In the genomic region with DNA sequence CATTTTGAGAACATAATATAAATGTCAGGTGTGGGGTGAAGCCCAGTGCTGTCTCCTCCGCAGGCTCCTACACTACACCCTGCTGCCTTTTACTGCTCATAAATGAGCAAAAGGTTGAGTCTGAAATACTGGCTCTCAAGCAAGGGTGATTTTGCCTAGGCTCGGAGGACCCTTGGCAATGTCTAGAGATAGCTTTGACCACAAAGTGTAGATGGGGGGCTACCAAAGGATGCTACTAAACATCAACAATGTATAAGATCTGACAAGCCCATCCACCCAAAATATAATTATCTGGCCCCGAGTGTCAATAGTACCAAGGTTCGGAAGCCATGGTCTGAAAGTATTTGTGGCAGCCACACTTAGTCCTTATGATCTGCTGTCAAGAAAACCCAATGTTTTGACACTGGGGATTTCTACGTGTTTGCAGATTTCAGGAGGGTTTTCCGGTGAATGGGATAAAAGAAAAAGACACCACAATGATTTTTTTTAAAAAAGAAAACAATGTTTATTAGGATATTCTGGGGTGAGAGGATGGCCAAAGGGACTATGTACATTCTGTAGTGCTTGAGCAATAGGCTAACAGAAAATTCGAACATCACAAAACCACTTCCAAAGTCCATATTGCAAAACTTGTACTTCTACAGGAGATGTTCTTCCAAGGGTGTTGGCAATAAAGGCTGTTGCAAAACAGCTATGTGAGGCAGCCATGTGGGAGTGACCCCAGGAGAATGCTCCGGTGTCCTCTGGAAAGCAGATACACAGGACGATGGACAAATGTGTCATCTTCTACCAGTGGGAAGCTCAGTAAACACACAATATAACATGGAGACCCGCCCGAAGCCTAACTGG, we compare ENCODE assay signal across 1 cellular context.
TF ChIP-seq lines count a peak whose summit lies in the region.

No MANE protein-coding gene starts in this region.

TF ChIP-seq in HepG2, 621 proteins besides CTCF, POLR2A, EP300 and RAD21 (continued from another document and continues in another):
- TF ChIP-seq ZNF484 (CRISPR knock-in tag; IDR thresholded peaks at IDR 0.05; ENCODE audit: borderline replicate concordance, low read depth) (no peak), FOSL1 (CRISPR knock-in tag; IDR thresholded peaks at IDR 0.05; ENCODE audit: borderline replicate concordance) (no peak; the same call in 1 of the 2 replicates), ZNF550 (CRISPR knock-in tag; IDR thresholded peaks at IDR 0.05; ENCODE audit: borderline replicate concordance) (no peak), ZNF232 (CRISPR knock-in tag; IDR thresholded peaks at IDR 0.05; ENCODE audit: borderline replicate concordance) (no peak; the same call in 1 of the 2 replicates), SALL1 (CRISPR knock-in tag; IDR thresholded peaks at IDR 0.05) (peak; percentile 95), CENPX (CRISPR knock-in tag; IDR thresholded peaks at IDR 0.05) (no peak), ZNF572 (CRISPR knock-in tag; IDR thresholded peaks at IDR 0.05) (no peak), ZFP62 (CRISPR knock-in tag; IDR thresholded peaks at IDR 0.05) (no peak), ZNF83 (CRISPR knock-in tag; IDR thresholded peaks at IDR 0.05; ENCODE audit: borderline replicate concordance) (no peak), ZNF10 (CRISPR knock-in tag; IDR thresholded peaks at IDR 0.05; ENCODE audit: borderline replicate concordance, low read depth) (no peak), CENPT (CRISPR knock-in tag; IDR thresholded peaks at IDR 0.05; ENCODE audit: low read depth) (no peak), RXRB (CRISPR knock-in tag; IDR thresholded peaks at IDR 0.05; ENCODE audit: borderline replicate concordance) (peak; percentile 92), KLF12 (CRISPR knock-in tag; IDR thresholded peaks at IDR 0.05; ENCODE audit: borderline replicate concordance) (no peak), MBD4 (IDR thresholded peaks at IDR 0.05; ENCODE audit: borderline replicate concordance, low read length) (peak; percentile 86; the same call in 1 of the 2 replicates), NCOR1 (IDR thresholded peaks at IDR 0.05; ENCODE audit: borderline replicate concordance, low read length) (peak; percentile 99), ZNF879 (CRISPR knock-in tag; IDR thresholded peaks at IDR 0.05) (no peak), ZNF775 (CRISPR knock-in tag; IDR thresholded peaks at IDR 0.05; ENCODE audit: borderline replicate concordance) (no peak), NFIB (CRISPR knock-in tag; IDR thresholded peaks at IDR 0.05; ENCODE audit: borderline replicate concordance) (no peak), ZNF460 (CRISPR knock-in tag; IDR thresholded peaks at IDR 0.05; ENCODE audit: borderline replicate concordance) (no peak; the same call in 1 of the 2 replicates), MXI1 (IDR thresholded peaks at IDR 0.05; ENCODE audit: borderline replicate concordance, low read depth, low read length) (peak; percentile 41; the same call in 1 of the 3 replicates), PHF5A (CRISPR knock-in tag; IDR thresholded peaks at IDR 0.05; ENCODE audit: low read depth, unreplicated experiment) (no peak), U2AF2 (IDR thresholded peaks at IDR 0.05; ENCODE audit: low read depth, low read length) (no peak)
- TF ChIP-seq, protein P1, sequence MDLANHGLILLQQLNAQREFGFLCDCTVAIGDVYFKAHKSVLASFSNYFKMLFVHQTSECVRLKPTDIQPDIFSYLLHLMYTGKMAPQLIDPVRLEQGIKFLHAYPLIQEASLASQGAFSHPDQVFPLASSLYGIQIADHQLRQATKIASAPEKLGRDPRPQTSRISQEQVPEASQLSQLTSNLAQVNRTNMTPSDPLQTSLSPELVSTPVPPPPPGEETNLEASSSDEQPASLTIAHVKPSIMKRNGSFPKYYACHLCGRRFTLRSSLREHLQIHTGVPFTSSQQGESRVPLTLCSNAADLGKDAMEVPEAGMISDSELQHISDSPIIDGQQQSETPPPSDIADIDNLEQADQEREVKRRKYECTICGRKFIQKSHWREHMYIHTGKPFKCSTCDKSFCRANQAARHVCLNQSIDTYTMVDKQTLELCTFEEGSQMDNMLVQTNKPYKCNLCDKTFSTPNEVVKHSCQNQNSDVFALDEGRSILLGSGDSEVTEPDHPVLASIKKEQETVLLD (CRISPR knock-in tag; IDR thresholded peaks at IDR 0.05; ENCODE audit: low read depth): no peak
- TF ChIP-seq, protein P2, sequence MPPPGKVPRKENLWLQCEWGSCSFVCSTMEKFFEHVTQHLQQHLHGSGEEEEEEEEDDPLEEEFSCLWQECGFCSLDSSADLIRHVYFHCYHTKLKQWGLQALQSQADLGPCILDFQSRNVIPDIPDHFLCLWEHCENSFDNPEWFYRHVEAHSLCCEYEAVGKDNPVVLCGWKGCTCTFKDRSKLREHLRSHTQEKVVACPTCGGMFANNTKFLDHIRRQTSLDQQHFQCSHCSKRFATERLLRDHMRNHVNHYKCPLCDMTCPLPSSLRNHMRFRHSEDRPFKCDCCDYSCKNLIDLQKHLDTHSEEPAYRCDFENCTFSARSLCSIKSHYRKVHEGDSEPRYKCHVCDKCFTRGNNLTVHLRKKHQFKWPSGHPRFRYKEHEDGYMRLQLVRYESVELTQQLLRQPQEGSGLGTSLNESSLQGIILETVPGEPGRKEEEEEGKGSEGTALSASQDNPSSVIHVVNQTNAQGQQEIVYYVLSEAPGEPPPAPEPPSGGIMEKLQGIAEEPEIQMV (CRISPR knock-in tag; IDR thresholded peaks at IDR 0.05; ENCODE audit: low read depth): no peak
- TF ChIP-seq, protein P3, sequence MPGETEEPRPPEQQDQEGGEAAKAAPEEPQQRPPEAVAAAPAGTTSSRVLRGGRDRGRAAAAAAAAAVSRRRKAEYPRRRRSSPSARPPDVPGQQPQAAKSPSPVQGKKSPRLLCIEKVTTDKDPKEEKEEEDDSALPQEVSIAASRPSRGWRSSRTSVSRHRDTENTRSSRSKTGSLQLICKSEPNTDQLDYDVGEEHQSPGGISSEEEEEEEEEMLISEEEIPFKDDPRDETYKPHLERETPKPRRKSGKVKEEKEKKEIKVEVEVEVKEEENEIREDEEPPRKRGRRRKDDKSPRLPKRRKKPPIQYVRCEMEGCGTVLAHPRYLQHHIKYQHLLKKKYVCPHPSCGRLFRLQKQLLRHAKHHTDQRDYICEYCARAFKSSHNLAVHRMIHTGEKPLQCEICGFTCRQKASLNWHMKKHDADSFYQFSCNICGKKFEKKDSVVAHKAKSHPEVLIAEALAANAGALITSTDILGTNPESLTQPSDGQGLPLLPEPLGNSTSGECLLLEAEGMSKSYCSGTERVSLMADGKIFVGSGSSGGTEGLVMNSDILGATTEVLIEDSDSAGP (CRISPR knock-in tag; IDR thresholded peaks at IDR 0.05; ENCODE audit: borderline replicate concordance): no peak
- TF ChIP-seq, protein P4, sequence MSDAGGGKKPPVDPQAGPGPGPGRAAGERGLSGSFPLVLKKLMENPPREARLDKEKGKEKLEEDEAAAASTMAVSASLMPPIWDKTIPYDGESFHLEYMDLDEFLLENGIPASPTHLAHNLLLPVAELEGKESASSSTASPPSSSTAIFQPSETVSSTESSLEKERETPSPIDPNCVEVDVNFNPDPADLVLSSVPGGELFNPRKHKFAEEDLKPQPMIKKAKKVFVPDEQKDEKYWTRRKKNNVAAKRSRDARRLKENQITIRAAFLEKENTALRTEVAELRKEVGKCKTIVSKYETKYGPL (CRISPR knock-in tag; IDR thresholded peaks at IDR 0.05): no peak
- TF ChIP-seq, protein P5, sequence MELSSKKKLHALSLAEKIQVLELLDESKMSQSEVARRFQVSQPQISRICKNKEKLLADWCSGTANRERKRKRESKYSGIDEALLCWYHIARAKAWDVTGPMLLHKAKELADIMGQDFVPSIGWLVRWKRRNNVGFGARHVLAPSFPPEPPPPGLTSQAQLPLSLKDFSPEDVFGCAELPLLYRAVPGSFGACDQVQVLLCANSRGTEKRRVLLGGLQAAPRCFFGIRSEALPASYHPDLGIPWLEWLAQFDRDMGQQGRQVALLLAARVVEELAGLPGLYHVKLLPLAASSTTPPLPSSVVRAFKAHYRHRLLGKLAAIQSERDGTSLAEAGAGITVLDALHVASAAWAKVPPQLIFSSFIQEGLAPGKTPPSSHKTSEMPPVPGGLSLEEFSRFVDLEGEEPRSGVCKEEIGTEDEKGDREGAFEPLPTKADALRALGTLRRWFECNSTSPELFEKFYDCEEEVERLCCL (CRISPR knock-in tag; IDR thresholded peaks at IDR 0.05; ENCODE audit: borderline replicate concordance): no peak
- TF ChIP-seq, protein P6, sequence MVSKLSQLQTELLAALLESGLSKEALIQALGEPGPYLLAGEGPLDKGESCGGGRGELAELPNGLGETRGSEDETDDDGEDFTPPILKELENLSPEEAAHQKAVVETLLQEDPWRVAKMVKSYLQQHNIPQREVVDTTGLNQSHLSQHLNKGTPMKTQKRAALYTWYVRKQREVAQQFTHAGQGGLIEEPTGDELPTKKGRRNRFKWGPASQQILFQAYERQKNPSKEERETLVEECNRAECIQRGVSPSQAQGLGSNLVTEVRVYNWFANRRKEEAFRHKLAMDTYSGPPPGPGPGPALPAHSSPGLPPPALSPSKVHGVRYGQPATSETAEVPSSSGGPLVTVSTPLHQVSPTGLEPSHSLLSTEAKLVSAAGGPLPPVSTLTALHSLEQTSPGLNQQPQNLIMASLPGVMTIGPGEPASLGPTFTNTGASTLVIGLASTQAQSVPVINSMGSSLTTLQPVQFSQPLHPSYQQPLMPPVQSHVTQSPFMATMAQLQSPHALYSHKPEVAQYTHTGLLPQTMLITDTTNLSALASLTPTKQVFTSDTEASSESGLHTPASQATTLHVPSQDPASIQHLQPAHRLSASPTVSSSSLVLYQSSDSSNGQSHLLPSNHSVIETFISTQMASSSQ (IDR thresholded peaks at IDR 0.05; ENCODE audit: low read depth): no peak
- TF ChIP-seq, protein P6 (CRISPR knock-in tag; IDR thresholded peaks at IDR 0.05; ENCODE audit: borderline replicate concordance): 0 out of 2 replicates have a peak, but pooled peaks have one; percentile 24
- TF ChIP-seq, protein P7, sequence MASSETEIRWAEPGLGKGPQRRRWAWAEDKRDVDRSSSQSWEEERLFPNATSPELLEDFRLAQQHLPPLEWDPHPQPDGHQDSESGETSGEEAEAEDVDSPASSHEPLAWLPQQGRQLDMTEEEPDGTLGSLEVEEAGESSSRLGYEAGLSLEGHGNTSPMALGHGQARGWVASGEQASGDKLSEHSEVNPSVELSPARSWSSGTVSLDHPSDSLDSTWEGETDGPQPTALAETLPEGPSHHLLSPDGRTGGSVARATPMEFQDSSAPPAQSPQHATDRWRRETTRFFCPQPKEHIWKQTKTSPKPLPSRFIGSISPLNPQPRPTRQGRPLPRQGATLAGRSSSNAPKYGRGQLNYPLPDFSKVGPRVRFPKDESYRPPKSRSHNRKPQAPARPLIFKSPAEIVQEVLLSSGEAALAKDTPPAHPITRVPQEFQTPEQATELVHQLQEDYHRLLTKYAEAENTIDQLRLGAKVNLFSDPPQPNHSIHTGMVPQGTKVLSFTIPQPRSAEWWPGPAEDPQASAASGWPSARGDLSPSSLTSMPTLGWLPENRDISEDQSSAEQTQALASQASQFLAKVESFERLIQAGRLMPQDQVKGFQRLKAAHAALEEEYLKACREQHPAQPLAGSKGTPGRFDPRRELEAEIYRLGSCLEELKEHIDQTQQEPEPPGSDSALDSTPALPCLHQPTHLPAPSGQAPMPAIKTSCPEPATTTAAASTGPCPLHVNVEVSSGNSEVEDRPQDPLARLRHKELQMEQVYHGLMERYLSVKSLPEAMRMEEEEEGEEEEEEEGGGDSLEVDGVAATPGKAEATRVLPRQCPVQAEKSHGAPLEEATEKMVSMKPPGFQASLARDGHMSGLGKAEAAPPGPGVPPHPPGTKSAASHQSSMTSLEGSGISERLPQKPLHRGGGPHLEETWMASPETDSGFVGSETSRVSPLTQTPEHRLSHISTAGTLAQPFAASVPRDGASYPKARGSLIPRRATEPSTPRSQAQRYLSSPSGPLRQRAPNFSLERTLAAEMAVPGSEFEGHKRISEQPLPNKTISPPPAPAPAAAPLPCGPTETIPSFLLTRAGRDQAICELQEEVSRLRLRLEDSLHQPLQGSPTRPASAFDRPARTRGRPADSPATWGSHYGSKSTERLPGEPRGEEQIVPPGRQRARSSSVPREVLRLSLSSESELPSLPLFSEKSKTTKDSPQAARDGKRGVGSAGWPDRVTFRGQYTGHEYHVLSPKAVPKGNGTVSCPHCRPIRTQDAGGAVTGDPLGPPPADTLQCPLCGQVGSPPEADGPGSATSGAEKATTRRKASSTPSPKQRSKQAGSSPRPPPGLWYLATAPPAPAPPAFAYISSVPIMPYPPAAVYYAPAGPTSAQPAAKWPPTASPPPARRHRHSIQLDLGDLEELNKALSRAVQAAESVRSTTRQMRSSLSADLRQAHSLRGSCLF (CRISPR knock-in tag; IDR thresholded peaks at IDR 0.05; ENCODE audit: borderline replicate concordance): no peak
- TF ChIP-seq, protein P8, sequence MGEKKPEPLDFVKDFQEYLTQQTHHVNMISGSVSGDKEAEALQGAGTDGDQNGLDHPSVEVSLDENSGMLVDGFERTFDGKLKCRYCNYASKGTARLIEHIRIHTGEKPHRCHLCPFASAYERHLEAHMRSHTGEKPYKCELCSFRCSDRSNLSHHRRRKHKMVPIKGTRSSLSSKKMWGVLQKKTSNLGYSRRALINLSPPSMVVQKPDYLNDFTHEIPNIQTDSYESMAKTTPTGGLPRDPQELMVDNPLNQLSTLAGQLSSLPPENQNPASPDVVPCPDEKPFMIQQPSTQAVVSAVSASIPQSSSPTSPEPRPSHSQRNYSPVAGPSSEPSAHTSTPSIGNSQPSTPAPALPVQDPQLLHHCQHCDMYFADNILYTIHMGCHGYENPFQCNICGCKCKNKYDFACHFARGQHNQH (CRISPR knock-in tag; IDR thresholded peaks at IDR 0.05): peak; percentile 94
- TF ChIP-seq, protein P9, sequence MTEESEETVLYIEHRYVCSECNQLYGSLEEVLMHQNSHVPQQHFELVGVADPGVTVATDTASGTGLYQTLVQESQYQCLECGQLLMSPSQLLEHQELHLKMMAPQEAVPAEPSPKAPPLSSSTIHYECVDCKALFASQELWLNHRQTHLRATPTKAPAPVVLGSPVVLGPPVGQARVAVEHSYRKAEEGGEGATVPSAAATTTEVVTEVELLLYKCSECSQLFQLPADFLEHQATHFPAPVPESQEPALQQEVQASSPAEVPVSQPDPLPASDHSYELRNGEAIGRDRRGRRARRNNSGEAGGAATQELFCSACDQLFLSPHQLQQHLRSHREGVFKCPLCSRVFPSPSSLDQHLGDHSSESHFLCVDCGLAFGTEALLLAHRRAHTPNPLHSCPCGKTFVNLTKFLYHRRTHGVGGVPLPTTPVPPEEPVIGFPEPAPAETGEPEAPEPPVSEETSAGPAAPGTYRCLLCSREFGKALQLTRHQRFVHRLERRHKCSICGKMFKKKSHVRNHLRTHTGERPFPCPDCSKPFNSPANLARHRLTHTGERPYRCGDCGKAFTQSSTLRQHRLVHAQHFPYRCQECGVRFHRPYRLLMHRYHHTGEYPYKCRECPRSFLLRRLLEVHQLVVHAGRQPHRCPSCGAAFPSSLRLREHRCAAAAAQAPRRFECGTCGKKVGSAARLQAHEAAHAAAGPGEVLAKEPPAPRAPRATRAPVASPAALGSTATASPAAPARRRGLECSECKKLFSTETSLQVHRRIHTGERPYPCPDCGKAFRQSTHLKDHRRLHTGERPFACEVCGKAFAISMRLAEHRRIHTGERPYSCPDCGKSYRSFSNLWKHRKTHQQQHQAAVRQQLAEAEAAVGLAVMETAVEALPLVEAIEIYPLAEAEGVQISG (CRISPR knock-in tag; IDR thresholded peaks at IDR 0.05): peak; percentile 72
